In genomic region chr17:18319604-18320256, GRCh38 we compare ENCODE assay signal across 8 cellular contexts. TPM values are rescaled to one million over a fixed set of nuclear protein-coding genes. Genes with fewer than 3 reads are reported as not detected.
A peak's percentile ranks its signal among the peaks of the same experiment; 100 is the strongest.
DNase-seq lines count a peak whose midpoint lies in the region; ATAC-seq and TF ChIP-seq lines count a peak whose summit lies in the region.

No MANE protein-coding gene starts in this region.

- peak; percentile 65 for TF ChIP-seq CTCF in cardiac muscle cell (IDR thresholded peaks at IDR 0.05; ENCODE audit: low read depth, low read length)
- peak; percentile 35 to 56 for TF ChIP-seq CTCF in mammary epithelial cell (conservative IDR thresholded peaks at IDR 0.05 in 1 of 2, IDR thresholded peaks at IDR 0.05 in 1 of 2; ENCODE audit: extremely low read depth in 1 of 2, insufficient read depth in 1 of 2, low read depth in 1 of 2, low read length in 2 of 2)
- peak; percentile 5 to 45 (median 37) for TF ChIP-seq CTCF in right lobe of liver (IDR thresholded peaks at IDR 0.05)
- TF ChIP-seq CTCF in tibial artery (IDR thresholded peaks at IDR 0.05): peak in 1 of 2 experiments; percentile 22

- ATAC-seq in right lobe of liver (peak in 1 of 4 donors; percentile 12), HG02970 (IDR thresholded peaks at IDR 0.05; ENCODE audit: low FRiP score, unreplicated experiment) (no peak)

- H4K20me1 ChIP-seq in mammary epithelial cell (ENCODE audit: insufficient read depth, low read length): no peaks in the 10 kb centered on the region

- CTCF ChIA-PET in mammary epithelial cell (lab: Charles Lee; ENCODE audit: low non-redundant PET): no interaction called here

- intact Hi-C loops in cardiac septum (cut with DNase I): loop anchor here (5.0 kb wide), 2 partner anchors 43 to 72 kb away; partner anchors contain the start of gene SHMT1
- intact Hi-C loops in mammary epithelial cell (cut with micrococcal nuclease): no loop called here
- intact Hi-C loops in right lobe of liver (cut with DNase I): loop anchor here in 1 of 2 donors (10.0 kb wide), 1 partner anchor 65 kb away; the partner anchor contains the start of gene FLII
- intact Hi-C loops in tibial artery (cut with DNase I; ENCODE audit: low total_unique reads): no loop called here

- no peak overlapping the region for H3K9ac ChIP-seq in mammary epithelial cell (ENCODE audit: insufficient read depth, low read length)

- WGBS in mammary epithelial cell (ENCODE audit: low coverage, missing lambda C conversion rate): 48% methylated on average over 13 of the region's 13 CpGs
- 71% methylated on average over 9 of the region's 13 CpGs for WGBS in right lobe of liver (ENCODE audit: insufficient coverage, low coverage, low lambda C conversion rate, missing lambda C conversion rate)

- H3K4me3 ChIP-seq in cardiac muscle cell (no peak overlapping the region), mammary epithelial cell (replicated peaks in 1 of 3; ENCODE audit: insufficient read depth in 1 of 3, low read depth in 2 of 3, low read length in 3 of 3) (no peak overlapping the region), right lobe of liver (no peak overlapping the region), tibial artery (no peak overlapping the region)

- no TSS peak for BruUV-seq in mammary epithelial cell (replicated peaks; lab: Mats Ljungman, UMichigan)

- dilution Hi-C loops in mammary epithelial cell (cut with HindIII; ENCODE audit: low sequenced_read_pairs): loop anchor here (5.0 kb wide), 1 partner anchor 102 kb away; no protein-coding TSS in a partner anchor

- H3K36me3 ChIP-seq in cardiac muscle cell: peaks cover 15% of the 10 kb centered on the region
- peaks cover 8% of the 10 kb centered on the region for H3K36me3 ChIP-seq in mammary epithelial cell (ENCODE audit: insufficient read depth, low read length)
- H3K36me3 ChIP-seq in right lobe of liver: peaks cover 0 to 6% (median 0%) of the 10 kb centered on the region in 4 donors
- peaks cover 27 to 81% (median 45%) of the 10 kb centered on the region in 3 donors for H3K36me3 ChIP-seq in tibial artery

- peaks cover 82% of the 10 kb centered on the region for H3K79me2 ChIP-seq in mammary epithelial cell (ENCODE audit: insufficient read depth, low read length)

- peak overlapping the region; percentile 40 for H3K4me2 ChIP-seq in mammary epithelial cell (ENCODE audit: insufficient read depth, low read depth, low read length)

- H2AFZ ChIP-seq in mammary epithelial cell (ENCODE audit: low read depth, low read length): no peak overlapping the region

- TF ChIP-seq POLR2A in right lobe of liver (IDR thresholded peaks at IDR 0.05): no peak

- in situ Hi-C loops in mammary epithelial cell (cut with MboI; ENCODE audit: low sequenced_read_pairs in 2 of 2): no loop called here

- H3K27me3 ChIP-seq in cardiac muscle cell (no peaks in the 10 kb centered on the region), mammary epithelial cell (ENCODE audit: insufficient read depth, low read length) (no peaks in the 10 kb centered on the region), right lobe of liver (no peaks in the 10 kb centered on the region), tibial artery (no peaks in the 10 kb centered on the region)

- H3K27ac ChIP-seq in cardiac muscle cell (no peak overlapping the region), mammary epithelial cell (ENCODE audit: insufficient read depth, low read depth, low read length) (no peak overlapping the region), right lobe of liver (no peak overlapping the region), tibial artery (no peak overlapping the region)

- DNase-seq in cardiac muscle cell (ENCODE audit: low read depth in 1 of 2, low spot score in 1 of 2) (peak; percentile 69 to 77), cardiac septum (ENCODE audit: low spot score) (no peak), NCI-H526 treated with DMSO at 0.1 percent for 48 hours (lab: John Stamatoyannopoulos, UW) (peak; percentile 2), mammary epithelial cell (peak; percentile 30), right lobe of liver (no peak), NCI-H1417 treated with DMSO at 0.1 percent for 48 hours (lab: John Stamatoyannopoulos, UW) (no peak), tibial artery (no peak)

- H3K9me3 ChIP-seq in cardiac muscle cell (ENCODE audit: low read depth) (no peaks in the 10 kb centered on the region), mammary epithelial cell (replicated peaks; ENCODE audit: insufficient read depth, low read length) (no peaks in the 10 kb centered on the region), right lobe of liver (no peaks in the 10 kb centered on the region), tibial artery (no peaks in the 10 kb centered on the region)

- H3K4me1 ChIP-seq in cardiac muscle cell (ENCODE audit: low read depth) (peaks cover 8% of the 10 kb centered on the region), mammary epithelial cell (ENCODE audit: insufficient read depth, low read length) (peaks cover 30% of the 10 kb centered on the region), right lobe of liver (peaks cover 0 to 30% (median 6%) of the 10 kb centered on the region in 4 donors), tibial artery (peaks cover 0 to 51% (median 44%) of the 10 kb centered on the region in 4 donors)

RNA-seq across cellular contexts. Expression of gene SMCR8, which starts 4.6 kb away (rescaled TPM):
- total RNA-seq in cardiac muscle cell: 8.7 and 11.3 TPM in 2 replicates
- polyA plus RNA-seq in cardiac muscle cell: 2.9 and 3.9 TPM in 2 replicates
- total RNA-seq in cardiac septum: 9.9 TPM
- total RNA-seq in mammary epithelial cell: 10 to 100 TPM; 15.2 to 21.5 TPM
- polyA plus RNA-seq in mammary epithelial cell: 9.7 TPM
- polyA minus RNA-seq in mammary epithelial cell: 31.2 TPM
- total RNA-seq in right lobe of liver: 1 to 10 TPM; 4.2 to 7.9 (median 6.4) TPM

RNA-seq across cellular contexts. Expression of gene TOP3A, which starts 4.9 kb away (rescaled TPM):
- total RNA-seq in cardiac muscle cell: 31.0 and 40.1 TPM in 2 replicates
- 22.7 and 26.5 TPM in 2 replicates for polyA plus RNA-seq in cardiac muscle cell
- 14.1 TPM for total RNA-seq in cardiac septum
- 10 to 100 TPM; 27.2 to 36.4 TPM for total RNA-seq in mammary epithelial cell
- 15.2 TPM for polyA plus RNA-seq in mammary epithelial cell
- polyA minus RNA-seq in mammary epithelial cell: 71.6 TPM
- total RNA-seq in right lobe of liver: 10 to 100 TPM; 13.7 to 29.9 (median 20.7) TPM

RNA-seq across cellular contexts. Expression of gene SHMT1, which starts 43.6 kb away (rescaled TPM):
- total RNA-seq in cardiac muscle cell (24.8 and 26.7 TPM in 2 replicates), cardiac septum (2.3 TPM), mammary epithelial cell (10 to 100 TPM; 25.3 to 25.6 TPM), right lobe of liver (100 to 1,000 TPM; 208 to 457 (median 284) TPM)
- polyA plus RNA-seq in cardiac muscle cell (24.8 and 30.6 TPM in 2 replicates), mammary epithelial cell (25.8 TPM)
- polyA minus RNA-seq in mammary epithelial cell: 58.6 TPM

RNA-seq across cellular contexts. Expression of gene EVPLL, which starts 57.8 kb away (rescaled TPM):
- not detected in 2 replicates for total RNA-seq in cardiac muscle cell
- polyA plus RNA-seq in cardiac muscle cell: not detected in 2 replicates
- not detected for total RNA-seq in cardiac septum
- total RNA-seq in mammary epithelial cell: under 1 TPM in 1 of 2 donors, not detected in 1; 0.17 TPM
- not detected for polyA plus RNA-seq in mammary epithelial cell
- not detected for polyA minus RNA-seq in mammary epithelial cell
- total RNA-seq in right lobe of liver: 1 to 10 TPM in 3 of 6 experiments, under 1 TPM in 3; 0.46 to 1.6 (median 1.0) TPM

RNA-seq across cellular contexts. Expression of gene MIEF2, which starts 59.3 kb away (rescaled TPM):
- total RNA-seq in cardiac muscle cell (95.7 and 101 TPM in 2 replicates), cardiac septum (28.0 TPM), mammary epithelial cell (10 to 100 TPM; 11.9 to 56.3 TPM), right lobe of liver (10 to 100 TPM in 1 of 6 experiments, 1 to 10 TPM in 5; 5.9 to 10.6 (median 7.1) TPM)
- polyA plus RNA-seq in cardiac muscle cell (36.9 and 37.3 TPM in 2 replicates), mammary epithelial cell (7.7 TPM)
- polyA minus RNA-seq in mammary epithelial cell: 27.9 TPM

Comparison
In these comparisons a context has a peak if more than half of its experiments do, and no peak if none do; other contexts are left out.
1. DNase-seq: peak in cardiac muscle cell (2 of 2), NCI-H526 treated with DMSO at 0.1 percent for 48 hours (single experiment) and mammary epithelial cell (single experiment); none in cardiac septum (single experiment), right lobe of liver (0 of 3), NCI-H1417 treated with DMSO at 0.1 percent for 48 hours (single experiment) and tibial artery (0 of 2).